14 cellular contexts compared by ENCODE assay signal in the genomic region with DNA sequence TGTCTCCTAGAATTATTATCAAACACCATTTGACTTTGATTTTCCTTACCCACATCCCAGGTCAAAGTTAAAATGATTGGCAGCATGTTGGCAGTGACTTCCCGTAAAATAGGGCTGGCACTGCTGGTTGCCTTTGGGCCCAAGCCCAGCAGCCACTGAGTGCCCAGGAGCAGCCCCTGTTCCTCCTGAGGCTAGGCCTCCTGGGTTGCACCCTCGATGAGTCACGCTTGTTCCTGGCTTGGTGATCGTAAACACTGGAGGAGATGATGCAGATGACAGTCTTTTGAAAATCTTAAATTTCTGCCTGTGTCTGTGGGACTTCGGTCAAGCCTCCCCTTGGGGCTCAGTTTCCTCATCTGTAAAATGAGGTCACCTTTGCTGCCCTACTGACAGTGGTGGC.
DNase-seq lines count a peak whose midpoint lies in the region; TF ChIP-seq lines count a peak whose summit lies in the region.
"Had no signal": no experiment of that assay in that cellular context is flagged by ENCODE, and none has a peak within 500 bp of the region (broad histone marks: within the 10 kb centered on the region; RNA-seq: fewer than 3 reads in every experiment).

No MANE protein-coding gene starts in this region.

- TF ChIP-seq CTCF in uterus (IDR thresholded peaks at IDR 0.05), result no peak

- intact Hi-C loops in uterus (cut with DNase I; ENCODE audit: low total_unique reads), result no loop called here

- peak; percentile 9 for DNase-seq in DMS53 (lab: John Stamatoyannopoulos, UW)
- no peak for DNase-seq in DMS53 treated with DMSO at 0.1 percent for 48 hours (lab: John Stamatoyannopoulos, UW; ENCODE audit: unreplicated experiment)
- DNase-seq in M059J (ENCODE audit: low read depth), result peak; percentile 90
- DNase-seq in astrocyte of the hippocampus (ENCODE audit: low read depth, low spot score), result peak; percentile 60
- peak; percentile 5 for DNase-seq in pons (ENCODE audit: low spot score)
- no peak for DNase-seq in NCI-H2081 treated with DMSO at 0.1 percent for 48 hours (lab: John Stamatoyannopoulos, UW)
- no peak for DNase-seq in uterus
- no peak for DNase-seq in NCI-H82 treated with DMSO at 0.1 percent for 48 hours (lab: John Stamatoyannopoulos, UW; ENCODE audit: unreplicated experiment)
- DNase-seq: GF-D8, HCEC 1CT, NCI-H1105 had no signal

- H3K4me1 ChIP-seq in uterus, result no peaks in the 10 kb centered on the region

- H3K36me3 ChIP-seq in uterus, result no peaks in the 10 kb centered on the region

- H3K9me3 ChIP-seq in uterus, result no peaks in the 10 kb centered on the region

- no peak overlapping the region for H3K27ac ChIP-seq in uterus
- H3K27ac ChIP-seq: 22Rv1, VCaP had no signal

- no peak overlapping the region for H3K4me3 ChIP-seq in uterus
- H3K4me3 ChIP-seq: smooth muscle cell had no signal

- TF ChIP-seq POLR2A in uterus (IDR thresholded peaks at IDR 0.05), result no peak

- H3K27me3 ChIP-seq in uterus, result no peaks in the 10 kb centered on the region

Comparison
In these comparisons a context has a peak if more than half of its experiments do, and no peak if none do; other contexts are left out.
1. DNase-seq: peak in DMS53 (single experiment), M059J (single experiment), astrocyte of the hippocampus (single experiment) and pons (single experiment); none in DMS53 treated with DMSO at 0.1 percent for 48 hours (single experiment), NCI-H2081 treated with DMSO at 0.1 percent for 48 hours (single experiment), uterus (0 of 2) and NCI-H82 treated with DMSO at 0.1 percent for 48 hours (single experiment).